19 cellular contexts compared by ENCODE assay signal in genomic region chr2:51919395-51919794, GRCh38.
DNase-seq lines count a peak whose midpoint lies in the region; ATAC-seq and TF ChIP-seq lines count a peak whose summit lies in the region.
"Had no signal": no experiment of that assay in that cellular context is flagged by ENCODE, and none has a peak within 500 bp of the region (broad histone marks: within the 10 kb centered on the region; RNA-seq: fewer than 3 reads in every experiment).

No MANE protein-coding gene starts in this region.

- no peaks in the 10 kb centered on the region for H3K36me3 ChIP-seq in body of pancreas (replicated peaks in 1 of 2; ENCODE audit: insufficient read depth in 1 of 2, low read depth in 2 of 2)
- H3K36me3 ChIP-seq: BE2C, esophagus squamous epithelium, pancreas, sigmoid colon had no signal

- H3K4me3 ChIP-seq in fibroblast of pulmonary artery (replicated peaks; ENCODE audit: low read depth, low read length) (no peak overlapping the region), body of pancreas (no peak overlapping the region)
- H3K4me3 ChIP-seq: esophagus squamous epithelium, hepatocyte, lung, pancreas, sigmoid colon had no signal

- intact Hi-C loops in body of pancreas (cut with DNase I), result no loop called here

- no peak for TF ChIP-seq POLR2A in body of pancreas (IDR thresholded peaks at IDR 0.05)

- 87 to 94% methylated on average over 1 of the region's 1 CpG for WGBS in body of pancreas, 2 donors

- ATAC-seq in GM21825 (IDR thresholded peaks at IDR 0.05; ENCODE audit: unreplicated experiment) (no peak), body of pancreas (no peak)
- ATAC-seq: pancreas; stimulated activated naive CD8-positive, alpha-beta T cell treated with anti-CD3 and anti-CD28 coated beads, Interleukin-15, Interleukin-2, amounts not matched to agents 100 U/mL and 50 U/mL, for 24 hours had no signal

- DNase-seq in HS-27A (ENCODE audit: low read depth) (peak; percentile 15), amniotic stem cell (lab: John Stamatoyannopoulos, UW) (peak; percentile 7), fibroblast of pulmonary artery (ENCODE audit: low read depth) (peak; percentile 78), stromal cell of bone marrow (ENCODE audit: low read depth) (peak; percentile 38), COR-L47 (lab: John Stamatoyannopoulos, UW) (no peak), body of pancreas (no peak)
- DNase-seq: BE2C; esophagus squamous epithelium; islet precursor cell; MM.1S; NCI-H1694 treated with DMSO at 0.1 percent for 48 hours; NCI-H345; pancreas; sigmoid colon; stimulated activated CD4-positive, alpha-beta T cell treated with anti-CD3 and anti-CD28 coated beads, Interleukin-1b, Interleukin-23, amount 100 ng/mL, for 48 hours; stimulated activated naive CD8-positive, alpha-beta T cell treated with anti-CD3 and anti-CD28 coated beads, Interleukin-15, Interleukin-2, amounts not matched to agents 100 U/mL and 50 U/mL, for 24 hours had no signal

- TF ChIP-seq CTCF in fibroblast of pulmonary artery (IDR thresholded peaks at IDR 0.05; ENCODE audit: low read length, missing control alignments) (no peak), body of pancreas (IDR thresholded peaks at IDR 0.05) (no peak)

- H3K27me3 ChIP-seq in body of pancreas, result no peaks in the 10 kb centered on the region
- H3K27me3 ChIP-seq: BE2C, esophagus squamous epithelium, hepatocyte, pancreas, sigmoid colon had no signal

- H3K9me3 ChIP-seq in body of pancreas, result no peaks in the 10 kb centered on the region
- H3K9me3 ChIP-seq: BE2C, pancreas had no signal

- no peak overlapping the region for H3K27ac ChIP-seq in body of pancreas
- H3K27ac ChIP-seq: esophagus squamous epithelium, hepatocyte, pancreas, sigmoid colon had no signal

- H3K4me1 ChIP-seq in body of pancreas, result no peaks in the 10 kb centered on the region
- H3K4me1 ChIP-seq: BE2C, esophagus squamous epithelium, pancreas, sigmoid colon had no signal

Comparison
In these comparisons a context has a peak if more than half of its experiments do, and no peak if none do; other contexts are left out.
1. DNase-seq: peak in HS-27A (single experiment), amniotic stem cell (single experiment), fibroblast of pulmonary artery (single experiment) and stromal cell of bone marrow (single experiment); none in COR-L47 (single experiment) and body of pancreas (0 of 4).